Comparison of ENCODE assay signal across 12 cellular contexts in the genomic region with DNA sequence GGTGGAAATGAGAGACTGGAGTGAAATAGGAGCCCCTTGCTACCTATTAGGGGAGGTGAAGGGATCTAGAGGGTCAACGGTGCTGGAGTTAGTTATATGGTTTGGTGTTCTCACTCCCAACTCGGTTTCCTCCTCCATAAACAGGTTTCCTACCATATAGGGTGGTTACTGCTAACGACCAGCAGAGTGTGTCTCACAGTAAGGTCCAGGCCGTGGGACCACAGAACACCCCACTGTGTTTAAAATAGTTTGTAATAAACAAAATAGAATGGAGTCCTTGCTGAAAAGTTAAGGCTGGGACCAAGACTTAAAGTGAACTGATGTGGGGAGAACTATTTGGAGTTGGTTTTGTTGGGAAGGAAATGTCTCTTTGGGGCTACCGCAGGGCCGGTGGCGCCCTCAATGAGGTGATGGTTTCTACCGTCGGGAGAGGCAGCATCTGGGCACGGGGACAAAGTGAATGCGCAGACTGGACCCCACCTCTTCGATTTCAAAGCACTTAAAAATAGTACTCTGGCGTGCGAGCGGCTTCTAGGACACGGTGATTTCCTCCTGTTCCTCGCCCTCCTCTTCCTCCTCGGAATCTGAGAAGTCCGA. TPM values are rescaled to one million over a fixed set of nuclear protein-coding genes. Genes with fewer than 3 reads are reported as not detected.
DNase-seq lines count a peak whose midpoint lies in the region; ATAC-seq and TF ChIP-seq lines count a peak whose summit lies in the region.
"Had no signal": no experiment of that assay in that cellular context is flagged by ENCODE, and none has a peak within 500 bp of the region (broad histone marks: within the 10 kb centered on the region; RNA-seq: fewer than 3 reads in every experiment).

No MANE protein-coding gene starts in this region.

- H2BK120ac ChIP-seq in H9 (ENCODE audit: low read depth, low read length, poor library complexity, severe bottlenecking) = no peak overlapping the region

- peak overlapping the region; percentile 56 for H3K4me3 ChIP-seq in ectodermal cell (ENCODE audit: insufficient read depth, low read depth, low read length)
- H3K4me3 ChIP-seq: ovary had no signal

- H4K5ac ChIP-seq in H9 (ENCODE audit: insufficient read length, low read depth, low read length) = no peak overlapping the region

- DNase-seq in COR-L47 (lab: John Stamatoyannopoulos, UW) (peak; percentile 9), H9 (peak; percentile 51), HPDE6-E6E7 (ENCODE audit: extremely low spot score) (no peak)
- DNase-seq: KBM-7, NCI-H226, ovary, tibial artery had no signal

- H3T11ph ChIP-seq in H9 (ENCODE audit: low read length) = no peak overlapping the region

- no peak overlapping the region for H3K18ac ChIP-seq in H9 (ENCODE audit: insufficient read length, low read depth, low read length)

- H2BK20ac ChIP-seq in H9 (ENCODE audit: low read depth, low read length, poor library complexity, severe bottlenecking) = no peak overlapping the region

- peak overlapping the region; percentile 51; the same call in 1 of the 2 replicates for H3K14ac ChIP-seq in H9 (ENCODE audit: insufficient read depth, low read length)

- H3K4ac ChIP-seq in H9 (ENCODE audit: low read depth, low read length) = no peak overlapping the region

- H3K23me2 ChIP-seq in H9 (ENCODE audit: insufficient read length, low read depth, low read length, poor library complexity, severe bottlenecking) = peaks cover 7% of the 10 kb centered on the region

- H2BK12ac ChIP-seq in H9 (ENCODE audit: insufficient read length, low read depth, low read length) = no peak overlapping the region

- no peak overlapping the region for H3K56ac ChIP-seq in H9 (ENCODE audit: insufficient read length, low read depth, low read length)

- H3K27me3 ChIP-seq in H9 (ENCODE audit: insufficient read depth, low read length) = peaks cover 55% of the 10 kb centered on the region
- H3K27me3 ChIP-seq in ectodermal cell (ENCODE audit: control insufficient read depth, insufficient read depth, low read length, poor library complexity, severe bottlenecking) = peaks cover 71% of the 10 kb centered on the region
- H3K27me3 ChIP-seq: ovary had no signal

- ATAC-seq in GM18907 (IDR thresholded peaks at IDR 0.05; ENCODE audit: unreplicated experiment) (no peak), GM19324 (IDR thresholded peaks at IDR 0.05; ENCODE audit: low FRiP score, unreplicated experiment) (no peak)

- no peak overlapping the region for H2BK15ac ChIP-seq in H9 (ENCODE audit: low read depth, low read length)

- H3K36me3 Mint-ChIP-seq in H9 (ENCODE audit: insufficient read depth in 1 of 3, low read depth in 3 of 3) = no peaks in the 10 kb centered on the region; a peak in 2 of 7 replicates
- H3K36me3 Mint-ChIP-seq in nephron (ENCODE audit: low read depth) = no peaks in the 10 kb centered on the region

- H3K4me3 Mint-ChIP-seq in H9 (peak overlapping the region; percentile 82 to 91), nephron (peak overlapping the region; percentile 67 to 81 (median 78))

- H3K4me1 Mint-ChIP-seq in H9 = peaks cover 46 to 64% of the 10 kb centered on the region in 2 experiments
- peaks cover 33% of the 10 kb centered on the region for H3K4me1 Mint-ChIP-seq in nephron

- peaks cover 4% of the 10 kb centered on the region for H4K20me1 ChIP-seq in H9 (ENCODE audit: control insufficient read depth, insufficient read depth, insufficient read length)

- H3K79me2 ChIP-seq in H9 (ENCODE audit: insufficient read depth, low read length) = no peaks in the 10 kb centered on the region

- H3K4me1 ChIP-seq in H9 (ENCODE audit: insufficient read depth, low read length) (no peaks in the 10 kb centered on the region; the same call in 1 of the 2 replicates), ectodermal cell (ENCODE audit: control insufficient read depth, insufficient read depth, low read length) (peaks cover 41% of the 10 kb centered on the region)

- H3K79me1 ChIP-seq in H9 (ENCODE audit: insufficient read depth, low read depth, low read length, poor library complexity, severe bottlenecking) = no peaks in the 10 kb centered on the region

- H3K9ac ChIP-seq in H9 (ENCODE audit: extremely low read depth, insufficient read length, low read length) = no peak overlapping the region

- H4K91ac ChIP-seq in H9 (ENCODE audit: insufficient read length, low read depth, low read length) = no peak overlapping the region

- no peaks in the 10 kb centered on the region for H3K9me3 ChIP-seq in H9 (ENCODE audit: control insufficient read depth, low read depth, low read length)
- no peaks in the 10 kb centered on the region for H3K9me3 ChIP-seq in ectodermal cell (ENCODE audit: control insufficient read depth, low read length)

- H3K27ac Mint-ChIP-seq in H9 (no peak overlapping the region), nephron (peak overlapping the region in 1 of 3 experiments; percentile 72)

- H3K9me3 Mint-ChIP-seq in H9 = peaks cover 0 to 9% of the 10 kb centered on the region in 2 experiments; a peak in 1 of 5 replicates
- H3K9me3 Mint-ChIP-seq in nephron = peaks cover 11% of the 10 kb centered on the region

- no peak overlapping the region for H3K23ac ChIP-seq in H9 (ENCODE audit: insufficient read length, low read depth, low read length)

- no peak overlapping the region for H3K27ac ChIP-seq in H9 (ENCODE audit: insufficient read length, low read depth, low read length)
- H3K27ac ChIP-seq in ectodermal cell (ENCODE audit: insufficient read depth, low read depth, low read length, poor library complexity, severe bottlenecking) = no peak overlapping the region
- H3K27ac ChIP-seq: epithelial cell of prostate, ovary, tibial artery had no signal

- no peak overlapping the region for H2AFZ ChIP-seq in H9 (ENCODE audit: low read length)

- no peaks in the 10 kb centered on the region for H3K36me3 ChIP-seq in ectodermal cell (ENCODE audit: control insufficient read depth, insufficient read depth, low read length)
- H3K36me3 ChIP-seq: ovary, tibial artery had no signal

- no CpG with 5 or more reads among the region's 19 CpGs for WGBS in H9 (ENCODE audit: extremely low coverage, insufficient read length, low lambda C conversion rate)
- 9 to 10% methylated on average over 18 to 19 of the region's 19 CpGs for WGBS in ectodermal cell, 2 experiments

- peak overlapping the region; percentile 56 for H3K4me2 ChIP-seq in H9 (ENCODE audit: insufficient read depth, insufficient read length, low read length)

- H4K8ac ChIP-seq in H9 (replicated peaks; ENCODE audit: insufficient read length, low read depth, low read length) = no peak overlapping the region

- TF ChIP-seq CTCF in H9 (conservative IDR thresholded peaks at IDR 0.05) (peak; percentile 29; the same call in 2 of the 3 replicates), nephron (IDR thresholded peaks at IDR 0.05; ENCODE audit: unreplicated experiment in 3 of 3) (no peak)

- H2AK5ac ChIP-seq in H9 (ENCODE audit: insufficient read length, low read length) = no peak overlapping the region

- no peak overlapping the region for H2BK5ac ChIP-seq in H9 (ENCODE audit: insufficient read length, low read length)

- H3K27me3 Mint-ChIP-seq in H9 (ENCODE audit: low read depth) (peaks cover 78% of the 10 kb centered on the region), nephron (ENCODE audit: low read depth) (peaks cover 81% of the 10 kb centered on the region)

RNA-seq across cellular contexts. Expression of gene DBX1, which starts 4.5 kb away (rescaled TPM):
- total RNA-seq in H9 (2021) = 0.15 TPM in 1 of 2 replicates, not detected in the other
- polyA plus RNA-seq in ectodermal cell (2013, experiment 1 of 4) = 5.7 TPM
- 6.5 TPM for polyA plus RNA-seq in ectodermal cell (2013, experiment 2 of 4)
- polyA plus RNA-seq in ectodermal cell (2013, experiment 3 of 4) = 12.6 TPM
- polyA plus RNA-seq in ectodermal cell (2013, experiment 4 of 4) = 10.0 TPM
- total RNA-seq: ovary had no signal
- polyA plus RNA-seq: ovary had no signal
